In the genomic region with DNA sequence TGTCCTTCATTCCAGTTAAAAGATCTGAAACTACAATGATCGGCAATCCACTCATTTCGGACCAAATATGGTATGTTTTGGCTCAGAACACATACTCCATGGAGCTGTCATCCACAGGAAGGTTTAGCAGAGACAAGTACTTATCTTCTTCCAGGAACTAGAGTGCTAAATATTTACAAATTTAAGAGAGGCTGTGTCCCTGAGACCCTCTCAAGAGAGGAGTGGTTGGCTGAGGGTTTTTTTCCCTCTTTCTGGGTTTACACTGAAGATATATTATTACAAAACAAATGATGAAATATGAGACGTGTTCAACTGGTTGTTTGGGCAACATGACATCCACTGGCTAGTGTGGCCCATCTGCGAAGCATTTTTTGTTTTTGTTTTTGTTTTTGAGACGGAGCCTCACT, we compare ENCODE assay signal across 26 cellular contexts. TPM values are rescaled to one million over a fixed set of nuclear protein-coding genes. Genes with fewer than 3 reads are reported as not detected.
A peak's percentile ranks its signal among the peaks of the same experiment; 100 is the strongest.
DNase-seq lines count a peak whose midpoint lies in the region; ATAC-seq and TF ChIP-seq lines count a peak whose summit lies in the region.
"Had no signal": no experiment of that assay in that cellular context is flagged by ENCODE, and none has a peak within 500 bp of the region (broad histone marks: within the 10 kb centered on the region; RNA-seq: fewer than 3 reads in every experiment).

No MANE protein-coding gene starts in this region.

- H3K36me3 Mint-ChIP-seq in activated T-cell treated with anti-CD3 and anti-CD28 coated beads, Interleukin-2, amount 50 U/mL, for 72 hours (ENCODE audit: insufficient read depth in 2 of 2), result peaks cover 0 to under 1% of the 10 kb centered on the region in 2 donors
- H3K36me3 Mint-ChIP-seq: natural killer cell had no signal

- H3K79me2 ChIP-seq in hepatocyte, result no peaks in the 10 kb centered on the region

- CTCF ChIA-PET in Panc1 (lab: Charles Lee), result interaction anchor here (0.6 kb wide), 1 partner anchor 27 kb away, joined by 4 read pairs; no protein-coding TSS in a partner anchor

- H3K9me3 ChIP-seq in Panc1 (ENCODE audit: control insufficient read depth, insufficient read depth, low read depth, low read length) (peaks cover 1% of the 10 kb centered on the region; the same call in 1 of the 2 replicates), hepatocyte (ENCODE audit: low read depth) (no peaks in the 10 kb centered on the region), stomach smooth muscle (ENCODE audit: control insufficient read depth in 2 of 2, low read length in 2 of 2) (no peaks in the 10 kb centered on the region)
- H3K9me3 ChIP-seq: Peyer's patch, thyroid gland had no signal

- H3K27ac ChIP-seq in Panc1 (ENCODE audit: low read length), result no peak overlapping the region; the same call in 1 of the 2 replicates
- peak overlapping the region; percentile 66 for H3K27ac ChIP-seq in hepatocyte
- H3K27ac ChIP-seq in stomach smooth muscle (ENCODE audit: low read length), result peak overlapping the region; percentile 41
- H3K27ac ChIP-seq: SK-N-MC, thyroid gland had no signal

- H3K9me3 Mint-ChIP-seq in activated T-cell treated with anti-CD3 and anti-CD28 coated beads, Interleukin-2, amount 50 U/mL, for 72 hours, result peaks cover 0 to 2% of the 10 kb centered on the region in 2 donors
- H3K9me3 Mint-ChIP-seq: natural killer cell had no signal

- no peaks in the 10 kb centered on the region for H4K20me1 ChIP-seq in hepatocyte (ENCODE audit: insufficient read depth, poor library complexity, severe bottlenecking)
- H4K20me1 ChIP-seq: BLaER1 treated with 17β-estradiol and CSF1 and Interleukin-3, amounts not matched to agents 10 nM and 100 nM had no signal

- peaks cover 8% of the 10 kb centered on the region for H3K27me3 Mint-ChIP-seq in activated T-cell treated with anti-CD3 and anti-CD28 coated beads, Interleukin-2, amount 50 U/mL, for 72 hours (ENCODE audit: low read depth)

- TF ChIP-seq CTCF in Panc1 (IDR thresholded peaks at IDR 0.05) (no peak), hepatocyte (IDR thresholded peaks at IDR 0.05; ENCODE audit: poor library complexity) (no peak)

- in situ Hi-C loops in Panc1 (cut with HindIII; ENCODE audit: low pct_unique_long_range_greater_than_20kb, low sequenced_read_pairs), result no loop called here

- intact Hi-C loops in Panc1 (cut with micrococcal nuclease; ENCODE audit: unreplicated experiment), result no loop called here

- WGBS in hepatocyte (ENCODE audit: low lambda C conversion rate, missing lambda C conversion rate), result 51% methylated on average over 5 of the region's 5 CpGs

- peaks cover 7% of the 10 kb centered on the region for H3K4me1 Mint-ChIP-seq in activated T-cell treated with anti-CD3 and anti-CD28 coated beads, Interleukin-2, amount 50 U/mL, for 72 hours (ENCODE audit: low read depth)
- H3K4me1 Mint-ChIP-seq: memory B cell, natural killer cell had no signal

- H3K36me3 ChIP-seq in Panc1 (ENCODE audit: control insufficient read depth, insufficient read depth, low read length) (no peaks in the 10 kb centered on the region), hepatocyte (replicated peaks; ENCODE audit: insufficient read depth, low read depth) (no peaks in the 10 kb centered on the region), stomach smooth muscle (ENCODE audit: control insufficient read depth in 2 of 2, insufficient read depth in 2 of 2, low read length in 2 of 2) (no peaks in the 10 kb centered on the region)
- H3K36me3 ChIP-seq: BLaER1 treated with 17β-estradiol and CSF1 and Interleukin-3, amounts not matched to agents 10 nM and 100 nM; MG63; Peyer's patch; spleen; thyroid gland had no signal

- POLR2A ChIA-PET in Panc1 (lab: Charles Lee), result no interaction called here

- no peak overlapping the region for H3K4me3 Mint-ChIP-seq in activated T-cell treated with anti-CD3 and anti-CD28 coated beads, Interleukin-2, amount 50 U/mL, for 72 hours
- H3K4me3 Mint-ChIP-seq: activated CD8-positive, alpha-beta memory T cell treated with anti-CD3 and anti-CD28 coated beads, Interleukin-2, amount 10 ng/mL, durations not matched to agents 7 days and 5 days; memory B cell; natural killer cell had no signal

- H3K4me2 ChIP-seq in hepatocyte, result peak overlapping the region; percentile 9

- peak; percentile 26 for DNase-seq in NCI-H2107 treated with DMSO at 0.1 percent for 48 hours (lab: John Stamatoyannopoulos, UW; ENCODE audit: unreplicated experiment)
- DNase-seq in NCI-H2107 (lab: John Stamatoyannopoulos, UW), result no peak
- no peak for DNase-seq in Panc1 (ENCODE audit: low read depth, low spot score)
- no peak for DNase-seq in hepatocyte (ENCODE audit: low spot score)
- DNase-seq in islet precursor cell, result no peak
- no peak for DNase-seq in activated T-cell treated with anti-CD3 and anti-CD28 coated beads, Interleukin-2, amount 50 U/mL, for 72 hours
- DNase-seq: activated CD4-positive, CD25-positive, alpha-beta regulatory T cell treated with anti-CD3 and anti-CD28 coated beads, Interleukin-2, amount 50 U/mL, for 72 hours; activated CD8-positive, alpha-beta memory T cell treated with anti-CD3 and anti-CD28 coated beads, Interleukin-2, amount 10 ng/mL, durations not matched to agents 7 days and 5 days; activated effector memory CD4-positive, alpha-beta T cell treated with Interleukin-2 at 50 U/mL for 16 hours; amniotic stem cell; caudate nucleus; DMS 273 treated with DMSO at 0.1 percent for 48 hours; kidney; MG63; natural killer cell; NCI-H187; NCI-H526; spleen; T1000; thyroid gland had no signal

- H3K4me3 ChIP-seq in Panc1 (ENCODE audit: low read depth in 2 of 2, low read length in 2 of 2), result no peak overlapping the region
- no peak overlapping the region for H3K4me3 ChIP-seq in hepatocyte
- no peak overlapping the region for H3K4me3 ChIP-seq in stomach smooth muscle (ENCODE audit: low read length in 2 of 2)
- H3K4me3 ChIP-seq: BLaER1 treated with 17β-estradiol and CSF1 and Interleukin-3, amounts not matched to agents 10 nM and 100 nM; MG63; Peyer's patch; SK-N-MC; spleen; thyroid gland had no signal

- no peaks in the 10 kb centered on the region for H3K4me1 ChIP-seq in Panc1 (ENCODE audit: control insufficient read depth, insufficient read depth, low read length)
- H3K4me1 ChIP-seq in hepatocyte (ENCODE audit: insufficient read depth), result no peaks in the 10 kb centered on the region
- peaks cover 3% of the 10 kb centered on the region for H3K4me1 ChIP-seq in stomach smooth muscle (ENCODE audit: control insufficient read depth, insufficient read depth, low read length)
- H3K4me1 ChIP-seq: Peyer's patch, thyroid gland had no signal

- BruUV-seq in Panc1 (replicated peaks; lab: Mats Ljungman, UMichigan), result no TSS peak

- H3K27me3 ChIP-seq in Panc1 (ENCODE audit: control insufficient read depth, insufficient read depth, low read length) (no peaks in the 10 kb centered on the region), hepatocyte (no peaks in the 10 kb centered on the region), stomach smooth muscle (ENCODE audit: control insufficient read depth in 1 of 2, insufficient read depth in 2 of 2, low read length in 2 of 2) (no peaks in the 10 kb centered on the region)
- H3K27me3 ChIP-seq: BLaER1 treated with 17β-estradiol and CSF1 and Interleukin-3, amounts not matched to agents 10 nM and 100 nM; MG63; Peyer's patch; thyroid gland had no signal

- no peaks in the 10 kb centered on the region for H3K9me2 ChIP-seq in hepatocyte (replicated peaks; ENCODE audit: insufficient read depth)

- no peak overlapping the region for H3K9ac ChIP-seq in stomach smooth muscle (ENCODE audit: low read length in 2 of 2)
- H3K9ac ChIP-seq: BLaER1 treated with 17β-estradiol and CSF1 and Interleukin-3, amounts not matched to agents 10 nM and 100 nM had no signal

- ATAC-seq in Panc1 (0 out of 2 replicates have a peak, but pooled peaks have one; percentile 12), HG02970 (IDR thresholded peaks at IDR 0.05; ENCODE audit: low FRiP score, unreplicated experiment) (no peak)
- no peak for ATAC-seq in activated T-cell treated with anti-CD3 and anti-CD28 coated beads, Interleukin-2, amount 50 U/mL, for 72 hours (replicated peaks in 1 of 2)
- ATAC-seq: activated CD8-positive, alpha-beta memory T cell treated with anti-CD3 and anti-CD28 coated beads, Interleukin-2, amount 10 ng/mL, durations not matched to agents 7 days and 5 days; natural killer cell had no signal

- no peak overlapping the region for H3K27ac Mint-ChIP-seq in activated T-cell treated with anti-CD3 and anti-CD28 coated beads, Interleukin-2, amount 50 U/mL, for 72 hours
- H3K27ac Mint-ChIP-seq: activated CD8-positive, alpha-beta memory T cell treated with anti-CD3 and anti-CD28 coated beads, Interleukin-2, amount 10 ng/mL, durations not matched to agents 7 days and 5 days; memory B cell; natural killer cell had no signal

- no peak overlapping the region for H2AFZ ChIP-seq in hepatocyte

RNA-seq across cellular contexts. Expression of a gene that starts 25.9 kb away (rescaled TPM):
- total RNA-seq in Panc1 (2021; ENCODE audit: unreplicated experiment) (89.3 TPM), hepatocyte (57.3 and 72.8 TPM in 2 replicates)
- 83.4 TPM for polyA plus RNA-seq in Panc1 (2012; ENCODE audit: insufficient read length)
- 53.8 and 58.8 TPM in 2 replicates for polyA plus RNA-seq in hepatocyte
- under 1 TPM; 0.12 to 0.29 TPM for total RNA-seq in activated T-cell treated with anti-CD3 and anti-CD28 coated beads, Interleukin-2, amount 50 U/mL, for 72 hours

RNA-seq across cellular contexts. Expression of a gene that starts 51.6 kb away (rescaled TPM):
- total RNA-seq in Panc1 (2021; ENCODE audit: unreplicated experiment), result 25.3 TPM
- 31.1 TPM for polyA plus RNA-seq in Panc1 (2012; ENCODE audit: insufficient read length)
- total RNA-seq in hepatocyte, result 13.4 and 15.5 TPM in 2 replicates
- 12.2 and 13.0 TPM in 2 replicates for polyA plus RNA-seq in hepatocyte
- total RNA-seq in activated T-cell treated with anti-CD3 and anti-CD28 coated beads, Interleukin-2, amount 50 U/mL, for 72 hours, result 1 to 10 TPM; 4.7 to 7.1 TPM

Comparison
In these comparisons a context has a peak if more than half of its experiments do, and no peak if none do; other contexts are left out.
1. RNA of a gene that starts 25.9 kb away (total RNA-seq): 89.3 TPM in Panc1 (single experiment) and 57.3 to 72.8 TPM in hepatocyte; 0.12 to 0.29 TPM in activated T-cell treated with anti-CD3 and anti-CD28 coated beads, Interleukin-2, amount 50 U/mL, for 72 hours; every median in the first group is over 10 times any median in the second.